In the genomic region with DNA sequence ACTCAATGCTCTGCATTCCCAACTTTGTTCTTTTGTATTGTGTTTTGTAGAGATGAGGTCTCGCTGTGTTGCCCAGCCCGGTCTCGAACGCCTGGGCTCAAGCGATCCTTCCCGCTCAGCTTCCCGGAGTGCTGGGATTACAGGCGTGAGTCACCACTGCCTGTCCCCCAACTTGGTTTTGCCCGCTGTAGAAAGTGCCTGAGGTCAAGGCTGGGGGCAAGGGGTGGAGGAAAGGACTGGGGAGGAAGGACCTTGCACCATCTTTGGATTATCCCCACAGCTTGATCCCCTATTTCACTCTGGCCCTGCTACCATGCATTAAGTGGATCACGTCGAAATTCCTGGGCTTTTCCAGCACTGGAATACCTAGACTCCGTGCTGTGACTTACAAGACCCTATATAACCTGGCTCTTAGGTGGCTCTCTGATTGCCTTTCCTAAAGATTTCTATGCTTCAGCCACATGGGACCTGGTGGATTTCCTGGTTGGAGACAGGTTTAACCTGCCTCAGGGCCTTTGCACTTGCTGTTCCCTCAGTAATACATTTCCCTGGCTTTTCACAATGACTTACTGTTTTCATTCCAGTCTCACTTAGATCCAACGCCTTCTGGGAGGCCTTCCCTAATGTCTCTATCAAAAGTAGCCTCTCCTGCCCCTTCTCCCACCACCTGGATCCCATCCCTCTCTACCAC, we compare ENCODE assay signal across 8 cellular contexts. TPM values are rescaled to one million over a fixed set of nuclear protein-coding genes. Genes with fewer than 3 reads are reported as not detected.
DNase-seq lines count a peak whose midpoint lies in the region; ATAC-seq and TF ChIP-seq lines count a peak whose summit lies in the region.

No MANE protein-coding gene starts in this region.

- intact Hi-C loops in CD4-positive, alpha-beta T cell (cut with DNase I, micrococcal nuclease), result no loop called here

- H3K27ac ChIP-seq in CD4-positive, alpha-beta T cell (ENCODE audit: low read depth, low read length), result no peak overlapping the region

- POLR2A ChIA-PET in CD4-positive, alpha-beta T cell (lab: Charles Lee), result interaction anchor here (1.6 kb wide), 1 partner anchor 11 kb away, joined by 5 read pairs; no protein-coding TSS in a partner anchor

- H3K36me3 ChIP-seq in MG63 (no peaks in the 10 kb centered on the region), neuron (ENCODE audit: insufficient read depth, low read length) (no peaks in the 10 kb centered on the region)

- H3K4me3 Mint-ChIP-seq in CD4-positive, alpha-beta T cell, result peak overlapping the region; percentile 81

- H3K36me3 Mint-ChIP-seq in CD4-positive, alpha-beta T cell (ENCODE audit: low read depth), result no peaks in the 10 kb centered on the region

- H2AFZ ChIP-seq in neuron (ENCODE audit: low read depth, low read length), result peak overlapping the region; percentile 1

- H3K4me1 ChIP-seq in neuron (ENCODE audit: insufficient read depth, low read length), result peaks cover 11% of the 10 kb centered on the region

- H3K27me3 Mint-ChIP-seq in CD4-positive, alpha-beta T cell, result peaks cover 57% of the 10 kb centered on the region

- CTCF ChIA-PET in CD4-positive, alpha-beta T cell (lab: Charles Lee), result no interaction called here

- H3K27ac Mint-ChIP-seq in CD4-positive, alpha-beta T cell, result no peak overlapping the region

- no peak overlapping the region for H3K4me3 ChIP-seq in MG63
- H3K4me3 ChIP-seq in neuron (ENCODE audit: low read length), result peak overlapping the region; percentile 70

- no peak for DNase-seq in CD4-positive, alpha-beta T cell
- DNase-seq in MG63, result peak; percentile 35
- DNase-seq in ecto neural progenitor cell (ENCODE audit: low spot score), result peak; percentile 58
- no peak for DNase-seq in NCI-H128 (lab: John Stamatoyannopoulos, UW; ENCODE audit: unreplicated experiment)
- DNase-seq in A172 (ENCODE audit: low spot score), result no peak
- DNase-seq in activated gamma-delta T cell treated with Interleukin-2 at 50 U/mL for 16 hours, result no peak

- TF ChIP-seq CTCF in CD4-positive, alpha-beta T cell (IDR thresholded peaks at IDR 0.05), result no peak

- peaks cover 42% of the 10 kb centered on the region for H3K27me3 ChIP-seq in CD4-positive, alpha-beta T cell (ENCODE audit: control insufficient read depth, insufficient read depth, low read length)
- H3K27me3 ChIP-seq in MG63, result peaks cover 35% of the 10 kb centered on the region
- peaks cover 7% of the 10 kb centered on the region for H3K27me3 ChIP-seq in neuron (ENCODE audit: insufficient read depth, low read length)

- peaks cover 26% of the 10 kb centered on the region for H3K4me1 Mint-ChIP-seq in CD4-positive, alpha-beta T cell (ENCODE audit: low read depth)

- no peaks in the 10 kb centered on the region for H3K9me3 Mint-ChIP-seq in CD4-positive, alpha-beta T cell

- no peaks in the 10 kb centered on the region for H3K9me3 ChIP-seq in CD4-positive, alpha-beta T cell (ENCODE audit: control insufficient read depth, low read length)
- no peaks in the 10 kb centered on the region for H3K9me3 ChIP-seq in MG63
- H3K9me3 ChIP-seq in neuron (ENCODE audit: low read length), result no peaks in the 10 kb centered on the region

- no peak for ATAC-seq in CD4-positive, alpha-beta T cell (ENCODE audit: poor library complexity)
- no peak for ATAC-seq in GM19328 (IDR thresholded peaks at IDR 0.05; ENCODE audit: unreplicated experiment)

RNA-seq across cellular contexts. Expression of gene PIANP, which starts 0.6 kb away (rescaled TPM):
- total RNA-seq in CD4-positive, alpha-beta T cell, result under 1 TPM; 0.87 to 0.99 TPM
- total RNA-seq in MG63 (2014; rRNA removed; shearing (Covaris generic); ENCODE audit: low replicate concordance), result not detected in 2 replicates
- 0.24 and 2.3 TPM in 2 replicates for total RNA-seq in A172 (2014; rRNA removed; shearing (Covaris generic))

RNA-seq across cellular contexts. Expression of gene ZNF384, which starts 12.0 kb away (rescaled TPM):
- total RNA-seq in CD4-positive, alpha-beta T cell, result 10 to 100 TPM; 67.6 TPM
- total RNA-seq in MG63 (2014; rRNA removed; shearing (Covaris generic); ENCODE audit: low replicate concordance), result 9.3 and 21.9 TPM in 2 replicates
- 6.4 and 9.2 TPM in 2 replicates for total RNA-seq in A172 (2014; rRNA removed; shearing (Covaris generic))

RNA-seq across cellular contexts. Expression of gene COPS7A, which starts 22.6 kb away (rescaled TPM):
- total RNA-seq in CD4-positive, alpha-beta T cell, result 1 to 10 TPM; 9.4 to 9.6 TPM
- total RNA-seq in MG63 (2014; rRNA removed; shearing (Covaris generic); ENCODE audit: low replicate concordance), result 91.3 and 125 TPM in 2 replicates
- 40.7 and 45.7 TPM in 2 replicates for total RNA-seq in A172 (2014; rRNA removed; shearing (Covaris generic))

RNA-seq across cellular contexts. Expression of gene ING4, which starts 38.3 kb away (rescaled TPM):
- 10 to 100 TPM; 13.8 to 17.4 TPM for total RNA-seq in CD4-positive, alpha-beta T cell
- 30.1 and 33.1 TPM in 2 replicates for total RNA-seq in MG63 (2014; rRNA removed; shearing (Covaris generic); ENCODE audit: low replicate concordance)
- 23.7 and 27.4 TPM in 2 replicates for total RNA-seq in A172 (2014; rRNA removed; shearing (Covaris generic))

RNA-seq across cellular contexts. Expression of gene MLF2, which starts 51.7 kb away (rescaled TPM):
- total RNA-seq in CD4-positive, alpha-beta T cell, result 100 to 1,000 TPM; 114 to 121 TPM
- 178 and 274 TPM in 2 replicates for total RNA-seq in MG63 (2014; rRNA removed; shearing (Covaris generic); ENCODE audit: low replicate concordance)
- total RNA-seq in A172 (2014; rRNA removed; shearing (Covaris generic)), result 168 and 187 TPM in 2 replicates

Comparison
In these comparisons a context has a peak if more than half of its experiments do, and no peak if none do; other contexts are left out.
1. DNase-seq: peak in MG63 (single experiment) and ecto neural progenitor cell (single experiment); none in CD4-positive, alpha-beta T cell (0 of 10), NCI-H128 (single experiment), A172 (single experiment) and activated gamma-delta T cell treated with Interleukin-2 at 50 U/mL for 16 hours (single experiment).